9 cellular contexts compared by ENCODE assay signal in the genomic region with DNA sequence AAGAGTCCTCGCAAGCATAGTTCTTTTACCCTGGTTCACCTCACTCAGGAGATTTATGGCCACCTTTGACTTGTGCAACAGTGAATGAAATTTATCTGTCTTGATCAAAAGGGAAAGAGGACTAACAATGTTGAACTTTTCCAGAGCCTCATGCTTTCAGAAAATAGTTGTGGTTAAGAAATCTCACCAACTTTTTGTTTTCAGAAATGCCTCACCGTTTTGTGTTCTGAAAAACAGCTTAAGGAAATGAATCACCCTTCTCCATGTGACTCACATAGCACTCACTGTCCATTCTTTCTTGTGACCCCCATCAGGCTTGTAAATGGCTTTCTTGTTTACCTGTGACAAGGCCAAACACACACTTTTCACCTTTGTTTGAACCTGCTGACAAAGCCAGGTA.
DNase-seq lines count a peak whose midpoint lies in the region; ATAC-seq lines count a peak whose summit lies in the region.
"Had no signal": no experiment of that assay in that cellular context is flagged by ENCODE, and none has a peak within 500 bp of the region (broad histone marks: within the 10 kb centered on the region; RNA-seq: fewer than 3 reads in every experiment).

No MANE protein-coding gene starts in this region.

- in situ Hi-C loops in Caki2 (cut with HindIII; ENCODE audit: low pct_unique_long_range_greater_than_20kb, low sequenced_read_pairs): no loop called here

- peak; percentile 69 for ATAC-seq in GM21576 (IDR thresholded peaks at IDR 0.05; ENCODE audit: unreplicated experiment)

- peak; percentile 98 for DNase-seq in Caki2 (ENCODE audit: low read depth)
- DNase-seq in M059J (ENCODE audit: low read depth): peak; percentile 99
- peak; percentile 99 for DNase-seq in epithelial cell of prostate (ENCODE audit: low read depth, low spot score)
- peak; percentile 90 for DNase-seq in stromal cell of bone marrow (ENCODE audit: low read depth)
- no peak for DNase-seq in hypothalamus (lab: John Stamatoyannopoulos, UW)
- no peak for DNase-seq in KG1 (lab: John Stamatoyannopoulos, UW)
- no peak for DNase-seq in NCI-H2081 (lab: John Stamatoyannopoulos, UW)

- peak overlapping the region; percentile 78 for H3K27ac ChIP-seq in epithelial cell of prostate
- H3K27ac ChIP-seq: HL-60 had no signal

Comparison
In these comparisons a context has a peak if more than half of its experiments do, and no peak if none do; other contexts are left out.
1. DNase-seq: peak in Caki2 (single experiment), M059J (single experiment), epithelial cell of prostate (single experiment) and stromal cell of bone marrow (single experiment); none in hypothalamus (0 of 51), KG1 (single experiment) and NCI-H2081 (0 of 2).